In genomic region chr1:16208270-16208987, GRCh38 we compare ENCODE assay signal across 15 cellular contexts. TPM values are rescaled to one million over a fixed set of nuclear protein-coding genes. Genes with fewer than 3 reads are reported as not detected.
DNase-seq lines count a peak whose midpoint lies in the region; ATAC-seq and TF ChIP-seq lines count a peak whose summit lies in the region.
"Had no signal": no experiment of that assay in that cellular context is flagged by ENCODE, and none has a peak within 500 bp of the region (broad histone marks: within the 10 kb centered on the region; RNA-seq: fewer than 3 reads in every experiment).

No MANE protein-coding gene starts in this region.

- H3K27me3 ChIP-seq in right cardiac atrium (ENCODE audit: control insufficient read depth, insufficient read depth) (no peaks in the 10 kb centered on the region), vagina (no peaks in the 10 kb centered on the region)
- H3K27me3 ChIP-seq: heart left ventricle, tibial artery had no signal

- no peak overlapping the region for H3K27ac ChIP-seq in right cardiac atrium (ENCODE audit: low read length)
- H3K27ac ChIP-seq in vagina = peak overlapping the region; percentile 12

- 79% methylated on average over 13 of the region's 13 CpGs for WGBS in right cardiac atrium

- in situ Hi-C loops in GM13977 (cut with MboI; ENCODE audit: low pct_unique_long_range_greater_than_20kb, low sequenced_read_pairs, unreplicated experiment) = no loop called here

- TF ChIP-seq POLR2A in vagina (IDR thresholded peaks at IDR 0.05) = no peak

- no peak overlapping the region for H3K4me3 ChIP-seq in right cardiac atrium (ENCODE audit: low read length)
- no peak overlapping the region for H3K4me3 ChIP-seq in fibroblast of the aortic adventitia (ENCODE audit: low read depth, low read length)
- H3K4me3 ChIP-seq in vagina = no peak overlapping the region
- H3K4me3 ChIP-seq: lung had no signal

- H3K4me1 ChIP-seq in right cardiac atrium (ENCODE audit: control insufficient read depth, insufficient read depth, low read length) (peaks cover 2% of the 10 kb centered on the region), vagina (peaks cover 59% of the 10 kb centered on the region)

- H3K36me3 ChIP-seq in vagina = no peaks in the 10 kb centered on the region
- H3K36me3 ChIP-seq: tibial artery had no signal

- intact Hi-C loops in right cardiac atrium (cut with DNase I) (loop anchor here in 1 of 4 donors (5.0 kb wide), 1 partner anchor 154 kb away; no protein-coding TSS in a partner anchor), Right ventricle myocardium superior (cut with DNase I) (loop anchor here (5.0 kb wide), 1 partner anchor 154 kb away; no protein-coding TSS in a partner anchor), vagina (cut with DNase I) (loop anchor here (5.0 kb wide), 1 partner anchor 154 kb away; no protein-coding TSS in a partner anchor)

- H3K9me3 ChIP-seq in right cardiac atrium (ENCODE audit: control insufficient read depth, low read length) (no peaks in the 10 kb centered on the region), vagina (no peaks in the 10 kb centered on the region)
- H3K9me3 ChIP-seq: heart left ventricle, tibial artery had no signal

- ATAC-seq in right cardiac atrium (no peak), Right ventricle myocardium superior (ENCODE audit: poor library complexity) (no peak)
- ATAC-seq: heart left ventricle, Right ventricle myocardium inferior had no signal

- TF ChIP-seq CTCF in fibroblast of the aortic adventitia (IDR thresholded peaks at IDR 0.05; ENCODE audit: insufficient read depth, low read length) = no peak
- no peak for TF ChIP-seq CTCF in vagina (IDR thresholded peaks at IDR 0.05)
- no peak for TF ChIP-seq CTCF in GM13977 (IDR thresholded peaks at IDR 0.05; ENCODE audit: extremely low read depth, insufficient read depth, missing control alignments)

- DNase-seq in right cardiac atrium = peak in 2 of 3 donors; percentile 72 to 75
- no peak for DNase-seq in Right ventricle myocardium superior
- peak; percentile 66 for DNase-seq in RKO (ENCODE audit: low spot score)
- DNase-seq in fibroblast of the aortic adventitia (ENCODE audit: low read depth) = peak; percentile 31
- no peak for DNase-seq in vagina (ENCODE audit: extremely low spot score in 2 of 2)
- DNase-seq in GM13977 (ENCODE audit: low spot score) = no peak
- no peak for DNase-seq in SHP77 treated with DMSO at 0.1 percent for 48 hours (lab: John Stamatoyannopoulos, UW)
- no peak for DNase-seq in NCI-H524 treated with DMSO at 0.1 percent for 48 hours (lab: John Stamatoyannopoulos, UW)
- DNase-seq: activated CD4-positive, CD25-positive, alpha-beta regulatory T cell treated with anti-CD3 and anti-CD28 coated beads, Interleukin-2, amount 50 U/mL, for 72 hours; C1 segment of cervical spinal cord; NCI-H2171; tibial artery had no signal

RNA-seq across cellular contexts. Expression of gene ARHGEF19, which starts 4.0 kb away (rescaled TPM):
- total RNA-seq in right cardiac atrium (1 to 10 TPM; 2.2 to 4.3 (median 3.2) TPM), Right ventricle myocardium superior (1.8 TPM), fibroblast of the aortic adventitia (ENCODE audit: low replicate concordance) (2.8 and 12.1 TPM in 2 replicates), vagina (19.4 TPM)
- polyA plus RNA-seq in right cardiac atrium = 2.7 TPM

RNA-seq across cellular contexts. Expression of gene CPLANE2, which starts 28.6 kb away (rescaled TPM):
- total RNA-seq in right cardiac atrium = 10 to 100 TPM in 1 of 4 donors, 1 to 10 TPM in 3; 4.0 to 11.9 (median 5.0) TPM
- 9.3 TPM for polyA plus RNA-seq in right cardiac atrium
- total RNA-seq in Right ventricle myocardium superior = 10.1 TPM
- total RNA-seq in fibroblast of the aortic adventitia (ENCODE audit: low replicate concordance) = 6.7 and 7.5 TPM in 2 replicates
- total RNA-seq in vagina = 1.2 TPM

RNA-seq across cellular contexts. Expression of gene EPHA2, which starts 52.6 kb away (rescaled TPM):
- total RNA-seq in right cardiac atrium = 10 to 100 TPM in 2 of 4 donors, 1 to 10 TPM in 2; 6.4 to 15.7 (median 9.8) TPM
- polyA plus RNA-seq in right cardiac atrium = 8.6 TPM
- total RNA-seq in Right ventricle myocardium superior = 7.3 TPM
- total RNA-seq in fibroblast of the aortic adventitia (ENCODE audit: low replicate concordance) = 7.8 and 7.9 TPM in 2 replicates
- 264 TPM for total RNA-seq in vagina

Comparison
In these comparisons a context has a peak if more than half of its experiments do, and no peak if none do; other contexts are left out.
1. DNase-seq: peak in right cardiac atrium (2 of 3), RKO (single experiment) and fibroblast of the aortic adventitia (single experiment); none in Right ventricle myocardium superior (single experiment), vagina (0 of 2), GM13977 (single experiment), SHP77 treated with DMSO at 0.1 percent for 48 hours (single experiment) and NCI-H524 treated with DMSO at 0.1 percent for 48 hours (single experiment).
2. RNA of gene EPHA2, which starts 52.6 kb away (total RNA-seq): 264 TPM in vagina (single experiment); 6.4 to 15.7 TPM in right cardiac atrium, 7.8 to 7.9 TPM in fibroblast of the aortic adventitia and 7.3 TPM in Right ventricle myocardium superior (single experiment); every median in the first group is over 10 times any median in the second.